In the genomic region with DNA sequence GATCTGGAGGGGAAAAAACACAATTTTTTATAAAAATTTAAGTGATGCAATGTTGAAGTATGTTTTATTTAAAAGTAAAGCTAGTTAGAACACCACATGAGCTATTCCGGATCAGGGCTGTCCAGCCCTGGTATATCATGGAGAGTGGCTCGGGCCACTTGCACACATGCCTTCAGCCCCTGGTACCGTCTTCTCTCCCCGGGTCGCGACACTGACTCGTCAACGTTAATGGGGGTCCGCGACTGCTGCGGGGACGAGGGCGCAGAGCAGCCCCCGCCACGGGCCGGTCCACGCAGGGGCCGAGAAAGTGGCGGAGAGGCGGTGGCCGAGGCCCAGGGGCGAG, we compare ENCODE assay signal across 8 cellular contexts.
DNase-seq lines count a peak whose midpoint lies in the region; ATAC-seq, FAIRE-seq and TF ChIP-seq lines count a peak whose summit lies in the region.

No MANE protein-coding gene starts in this region.

- intact Hi-C loops in activated CD4-positive, alpha-beta T cell treated with anti-CD3 and anti-CD28 coated beads for 36 hours (cut with DNase I, micrococcal nuclease), result loop anchor here in 1 of 2 experiments (10.0 kb wide), 1 partner anchor 303 kb away; no protein-coding TSS in a partner anchor

- H3K27me3 Mint-ChIP-seq in activated CD4-positive, alpha-beta T cell treated with anti-CD3 and anti-CD28 coated beads for 36 hours, result peaks cover 55% of the 10 kb centered on the region
- H3K27me3 Mint-ChIP-seq in chondrocyte (ENCODE audit: low read depth), result no peaks in the 10 kb centered on the region

- WGBS in liver, result 6% methylated on average over 22 of the region's 22 CpGs

- peak; percentile 3 for DNase-seq in activated CD4-positive, alpha-beta T cell treated with anti-CD3 and anti-CD28 coated beads for 36 hours
- DNase-seq in activated CD4-positive, alpha-beta T cell treated with anti-CD3 and anti-CD28 coated beads for 1 hour, result no peak
- DNase-seq in chondrocyte (ENCODE audit: low spot score), result no peak
- DNase-seq in thoracic aorta (ENCODE audit: low spot score), result no peak
- DNase-seq in NCI-H2029 (lab: John Stamatoyannopoulos, UW), result no peak
- DNase-seq in GM12892 (ENCODE audit: insufficient read length), result no peak
- no peak for DNase-seq in NCI-H2171 (lab: John Stamatoyannopoulos, UW)

- H3K4me3 ChIP-seq in liver (ENCODE audit: low read depth in 1 of 3, low read length in 3 of 3) (peak overlapping the region; percentile 45 to 88 (median 65)), thoracic aorta (peak overlapping the region; percentile 79)

- POLR2A ChIA-PET in activated CD4-positive, alpha-beta T cell treated with anti-CD3 and anti-CD28 coated beads for 36 hours (lab: Charles Lee), result no interaction called here

- peak overlapping the region; percentile 49 for H3K4me3 Mint-ChIP-seq in activated CD4-positive, alpha-beta T cell treated with anti-CD3 and anti-CD28 coated beads for 36 hours
- peak overlapping the region; percentile 94 for H3K4me3 Mint-ChIP-seq in chondrocyte (ENCODE audit: unreplicated experiment)

- no peak for TF ChIP-seq POLR2A in GM12892 (IDR thresholded peaks at IDR 0.05; ENCODE audit: low read depth, low read length)

- no peak overlapping the region for H3K9ac ChIP-seq in liver (ENCODE audit: low read depth in 1 of 2, low read length in 2 of 2)

- no peak overlapping the region for H3K27ac Mint-ChIP-seq in activated CD4-positive, alpha-beta T cell treated with anti-CD3 and anti-CD28 coated beads for 36 hours
- peak overlapping the region; percentile 87 for H3K27ac Mint-ChIP-seq in chondrocyte (ENCODE audit: unreplicated experiment)

- H3K27ac ChIP-seq in liver (ENCODE audit: low read depth in 1 of 2, low read length in 2 of 2) (no peak overlapping the region), thoracic aorta (no peak overlapping the region)

- no peaks in the 10 kb centered on the region for H3K9me3 Mint-ChIP-seq in activated CD4-positive, alpha-beta T cell treated with anti-CD3 and anti-CD28 coated beads for 36 hours (ENCODE audit: low read depth)
- no peaks in the 10 kb centered on the region for H3K9me3 Mint-ChIP-seq in chondrocyte (ENCODE audit: low read depth)

- H3K4me1 ChIP-seq in liver (ENCODE audit: control insufficient read depth in 4 of 4, insufficient read depth in 4 of 4, low read length in 3 of 4) (peaks cover 9 to 20% (median 16%) of the 10 kb centered on the region in 4 donors), thoracic aorta (ENCODE audit: control insufficient read depth in 1 of 2, low read depth in 2 of 2) (peaks cover 9 to 11% of the 10 kb centered on the region in 2 donors)

- TF ChIP-seq RAD21 in liver (IDR thresholded peaks at IDR 0.05), result no peak

- H3K4me1 Mint-ChIP-seq in activated CD4-positive, alpha-beta T cell treated with anti-CD3 and anti-CD28 coated beads for 36 hours, result peaks cover 16% of the 10 kb centered on the region
- peaks cover 32% of the 10 kb centered on the region for H3K4me1 Mint-ChIP-seq in chondrocyte (ENCODE audit: low read depth)

- TF ChIP-seq CTCF in chondrocyte (IDR thresholded peaks at IDR 0.05) (no peak), liver (IDR thresholded peaks at IDR 0.05; ENCODE audit: low read depth, low read length, missing input control) (no peak), thoracic aorta (IDR thresholded peaks at IDR 0.05) (no peak)

- H3K36me3 ChIP-seq in liver (ENCODE audit: control insufficient read depth in 4 of 4, insufficient read depth in 3 of 4, low read depth in 1 of 4, low read length in 3 of 4) (no peaks in the 10 kb centered on the region), thoracic aorta (no peaks in the 10 kb centered on the region)

- ATAC-seq in activated CD4-positive, alpha-beta T cell treated with anti-CD3 and anti-CD28 coated beads for 36 hours, result no peak
- ATAC-seq in thoracic aorta (ENCODE audit: insufficient number of reproducible peaks, low FRiP score, low read depth), result no peak

- peaks cover 0 to 11% (median 0%) of the 10 kb centered on the region in 4 donors for H3K27me3 ChIP-seq in liver (ENCODE audit: control insufficient read depth in 4 of 4, insufficient read depth in 4 of 4, low read length in 3 of 4)
- H3K27me3 ChIP-seq in thoracic aorta (replicated peaks; ENCODE audit: insufficient read depth), result no peaks in the 10 kb centered on the region

- H3K9me3 ChIP-seq in liver (ENCODE audit: control insufficient read depth in 4 of 4, low read length in 3 of 4), result no peaks in the 10 kb centered on the region
- H3K9me3 ChIP-seq in thoracic aorta, result no peaks in the 10 kb centered on the region

- no peaks in the 10 kb centered on the region for H3K36me3 Mint-ChIP-seq in activated CD4-positive, alpha-beta T cell treated with anti-CD3 and anti-CD28 coated beads for 36 hours (ENCODE audit: low read depth)
- H3K36me3 Mint-ChIP-seq in chondrocyte (ENCODE audit: low read depth), result no peaks in the 10 kb centered on the region

- CTCF ChIA-PET in activated CD4-positive, alpha-beta T cell treated with anti-CD3 and anti-CD28 coated beads for 36 hours (lab: Charles Lee), result no interaction called here

- FAIRE-seq in GM12892 (lab: Jason Lieb, UNC), result no peak

TF ChIP-seq in liver, 16 proteins besides CTCF, POLR2A, EP300 and RAD21:
- TF ChIP-seq ATF3 (IDR thresholded peaks at IDR 0.05), result no peak
- no peak for TF ChIP-seq GABPA (IDR thresholded peaks at IDR 0.05 in 1 of 2, conservative IDR thresholded peaks at IDR 0.05 in 1 of 2)
- no peak for TF ChIP-seq JUND (IDR thresholded peaks at IDR 0.05)
- TF ChIP-seq TAF1 (conservative IDR thresholded peaks at IDR 0.05), result no peak
- no peak for TF ChIP-seq YY1 (IDR thresholded peaks at IDR 0.05)
- no peak for TF ChIP-seq MAX (IDR thresholded peaks at IDR 0.05)
- TF ChIP-seq EGR1 (IDR thresholded peaks at IDR 0.05; ENCODE audit: low read depth in 2 of 2), result no peak
- no peak for TF ChIP-seq ZBTB33 (IDR thresholded peaks at IDR 0.05)
- TF ChIP-seq FOXA1 (IDR thresholded peaks at IDR 0.05), result no peak
- TF ChIP-seq FOXA2 (IDR thresholded peaks at IDR 0.05), result no peak
- TF ChIP-seq, protein P1, sequence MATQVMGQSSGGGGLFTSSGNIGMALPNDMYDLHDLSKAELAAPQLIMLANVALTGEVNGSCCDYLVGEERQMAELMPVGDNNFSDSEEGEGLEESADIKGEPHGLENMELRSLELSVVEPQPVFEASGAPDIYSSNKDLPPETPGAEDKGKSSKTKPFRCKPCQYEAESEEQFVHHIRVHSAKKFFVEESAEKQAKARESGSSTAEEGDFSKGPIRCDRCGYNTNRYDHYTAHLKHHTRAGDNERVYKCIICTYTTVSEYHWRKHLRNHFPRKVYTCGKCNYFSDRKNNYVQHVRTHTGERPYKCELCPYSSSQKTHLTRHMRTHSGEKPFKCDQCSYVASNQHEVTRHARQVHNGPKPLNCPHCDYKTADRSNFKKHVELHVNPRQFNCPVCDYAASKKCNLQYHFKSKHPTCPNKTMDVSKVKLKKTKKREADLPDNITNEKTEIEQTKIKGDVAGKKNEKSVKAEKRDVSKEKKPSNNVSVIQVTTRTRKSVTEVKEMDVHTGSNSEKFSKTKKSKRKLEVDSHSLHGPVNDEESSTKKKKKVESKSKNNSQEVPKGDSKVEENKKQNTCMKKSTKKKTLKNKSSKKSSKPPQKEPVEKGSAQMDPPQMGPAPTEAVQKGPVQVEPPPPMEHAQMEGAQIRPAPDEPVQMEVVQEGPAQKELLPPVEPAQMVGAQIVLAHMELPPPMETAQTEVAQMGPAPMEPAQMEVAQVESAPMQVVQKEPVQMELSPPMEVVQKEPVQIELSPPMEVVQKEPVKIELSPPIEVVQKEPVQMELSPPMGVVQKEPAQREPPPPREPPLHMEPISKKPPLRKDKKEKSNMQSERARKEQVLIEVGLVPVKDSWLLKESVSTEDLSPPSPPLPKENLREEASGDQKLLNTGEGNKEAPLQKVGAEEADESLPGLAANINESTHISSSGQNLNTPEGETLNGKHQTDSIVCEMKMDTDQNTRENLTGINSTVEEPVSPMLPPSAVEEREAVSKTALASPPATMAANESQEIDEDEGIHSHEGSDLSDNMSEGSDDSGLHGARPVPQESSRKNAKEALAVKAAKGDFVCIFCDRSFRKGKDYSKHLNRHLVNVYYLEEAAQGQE (IDR thresholded peaks at IDR 0.05), result no peak
